Comparison of ENCODE assay signal across 25 cellular contexts in the genomic region with DNA sequence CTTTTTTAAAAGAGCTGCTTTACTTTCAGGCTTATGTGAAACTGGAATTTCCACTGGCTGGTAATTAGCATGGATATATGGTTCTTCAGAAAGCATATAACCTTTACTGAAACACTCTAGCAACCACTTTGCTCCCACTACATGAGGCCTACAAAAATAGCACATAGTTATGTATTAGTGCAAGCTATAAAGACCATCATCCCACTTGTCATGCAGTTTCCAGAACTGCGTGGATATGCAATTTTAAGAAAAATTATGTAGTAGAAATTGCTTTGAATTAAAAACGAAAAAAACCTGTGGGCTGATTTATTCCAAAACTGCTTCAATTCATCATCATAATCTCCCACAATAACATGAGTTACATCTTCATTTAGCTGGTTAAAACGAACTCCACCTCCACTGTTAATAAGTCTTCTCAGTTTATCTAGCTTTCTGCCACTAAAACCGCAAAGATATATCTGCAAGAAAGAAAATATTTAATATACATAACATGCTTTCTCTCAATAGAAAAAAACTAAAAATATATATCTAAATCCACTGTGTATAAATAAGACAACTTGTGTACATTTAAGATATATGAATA.
"Had no signal": no experiment of that assay in that cellular context is flagged by ENCODE, and none has a peak within 500 bp of the region (broad histone marks: within the 10 kb centered on the region; RNA-seq: fewer than 3 reads in every experiment).

No MANE protein-coding gene starts in this region.

- H3K4me2 ChIP-seq: PC-9 had no signal

- H3K27me3 ChIP-seq: body of pancreas, breast epithelium, MG63, SJCRH30 had no signal

- H2AFZ ChIP-seq: PC-9 had no signal

- H3K9me3 ChIP-seq: body of pancreas, breast epithelium, MG63, SJCRH30 had no signal

- H3K4me3 Mint-ChIP-seq: activated CD8-positive, alpha-beta T cell treated with anti-CD3 and anti-CD28 coated beads for 36 hours; activated naive CD4-positive, alpha-beta T cell treated with anti-CD3 and anti-CD28 coated beads, Interleukin-2, amount 10 ng/mL, durations not matched to agents 7 days and 5 days; activated naive CD8-positive, alpha-beta T cell; T-helper 1 cell treated with Interleukin-12 subunit alpha and Interleukin-12 subunit beta and Interleukin-4 antibody, amounts not matched to agents 30 μg/mL and 1 μg/mL, for 36 hours; T-helper 2 cell treated with Interferon-gamma antibody and Interleukin-4, amounts not matched to agents 5 μg/mL and 100 μg/mL, for 36 hours had no signal

- H3K27ac Mint-ChIP-seq: activated CD8-positive, alpha-beta T cell treated with anti-CD3 and anti-CD28 coated beads for 36 hours; activated naive CD4-positive, alpha-beta T cell treated with anti-CD3 and anti-CD28 coated beads, Interleukin-2, amount 10 ng/mL, durations not matched to agents 7 days and 5 days; activated naive CD8-positive, alpha-beta T cell; T-helper 1 cell treated with Interleukin-12 subunit alpha and Interleukin-12 subunit beta and Interleukin-4 antibody, amounts not matched to agents 30 μg/mL and 1 μg/mL, for 36 hours; T-helper 2 cell treated with Interferon-gamma antibody and Interleukin-4, amounts not matched to agents 5 μg/mL and 100 μg/mL, for 36 hours had no signal

- H3K27me3 Mint-ChIP-seq: activated CD8-positive, alpha-beta T cell treated with anti-CD3 and anti-CD28 coated beads for 36 hours; activated naive CD4-positive, alpha-beta T cell treated with anti-CD3 and anti-CD28 coated beads, Interleukin-2, amount 10 ng/mL, durations not matched to agents 7 days and 5 days; activated naive CD8-positive, alpha-beta T cell had no signal

- H3K9me3 Mint-ChIP-seq: activated CD8-positive, alpha-beta T cell treated with anti-CD3 and anti-CD28 coated beads for 36 hours; activated naive CD4-positive, alpha-beta T cell treated with anti-CD3 and anti-CD28 coated beads, Interleukin-2, amount 10 ng/mL, durations not matched to agents 7 days and 5 days; T-helper 1 cell treated with Interleukin-12 subunit alpha and Interleukin-12 subunit beta and Interleukin-4 antibody, amounts not matched to agents 30 μg/mL and 1 μg/mL, for 36 hours; T-helper 2 cell treated with Interferon-gamma antibody and Interleukin-4, amounts not matched to agents 5 μg/mL and 100 μg/mL, for 36 hours had no signal

- H3K27ac ChIP-seq: body of pancreas, breast epithelium, coronary artery, PC-9, SJCRH30, SK-N-MC had no signal

- ATAC-seq: activated CD8-positive, alpha-beta T cell treated with anti-CD3 and anti-CD28 coated beads for 36 hours; body of pancreas had no signal

- FAIRE-seq: astrocyte, TTC549 had no signal

- DNase-seq: activated CD4-positive, alpha-beta T cell treated with anti-CD3 and anti-CD28 coated beads, Interleukin-2, amount 50 U/mL, for 1 hour; activated CD8-positive, alpha-beta T cell treated with anti-CD3 and anti-CD28 coated beads for 36 hours; activated effector memory CD4-positive, alpha-beta T cell treated with Interleukin-2 at 50 U/mL for 16 hours; activated naive CD4-positive, alpha-beta T cell treated with anti-CD3 and anti-CD28 coated beads, Interleukin-2, amount 10 ng/mL, durations not matched to agents 7 days and 5 days; body of pancreas; Kasumi-1; KG1; MG63; NCI-H1092; NCI-H1436 treated with DMSO at 0.1 percent for 48 hours; NCI-H1694 treated with DMSO at 0.1 percent for 48 hours; NCI-H2029; NCI-H345; NCI-H524 treated with DMSO at 0.1 percent for 48 hours; PC-9; SHP77; SJCRH30 had no signal

- H3K4me3 ChIP-seq: body of pancreas, breast epithelium, coronary artery, MG63, PC-9, SJCRH30, SK-N-MC had no signal

- H3K4me1 ChIP-seq: body of pancreas, breast epithelium had no signal
